Comparison of ENCODE assay signal across 8 cellular contexts in genomic region chr17:40909351-40909750, GRCh38. TPM values are rescaled to one million over a fixed set of nuclear protein-coding genes. Genes with fewer than 3 reads are reported as not detected.
DNase-seq lines count a peak whose midpoint lies in the region; ATAC-seq and TF ChIP-seq lines count a peak whose summit lies in the region.

No MANE protein-coding gene starts in this region.

- no peaks in the 10 kb centered on the region for H3K79me2 ChIP-seq in OCI-LY1 (ENCODE audit: insufficient read depth, low read length)

- H3K9me3 Mint-ChIP-seq in CD8-positive, alpha-beta memory T cell: no peaks in the 10 kb centered on the region
- no peaks in the 10 kb centered on the region for H3K9me3 Mint-ChIP-seq in naive B cell

- dilution Hi-C loops in IMR-90 (cut with HindIII; ENCODE audit: low sequenced_read_pairs, unreplicated experiment): no loop called here

- H4K8ac ChIP-seq in IMR-90 (ENCODE audit: low read depth in 2 of 2, low read length in 2 of 2): peak overlapping the region; percentile 81 to 92; a peak in 3 of 4 replicates

- H3K4ac ChIP-seq in IMR-90 (ENCODE audit: low read depth, low read length): peak overlapping the region; percentile 93; the same call in 1 of the 2 replicates

- no peaks in the 10 kb centered on the region for H3K9me2 ChIP-seq in OCI-LY1 (ENCODE audit: low read depth, low read length)

- TF ChIP-seq POLR2A in IMR-90 (IDR thresholded peaks at IDR 0.05; ENCODE audit: low read depth, low read length): 0 out of 2 replicates have a peak, but pooled peaks have one; percentile 53
- no peak for TF ChIP-seq POLR2A in erythroblast (IDR thresholded peaks at IDR 0.05; ENCODE audit: low read length)

- TF ChIP-seq RAD21 in IMR-90 (IDR thresholded peaks at IDR 0.05; ENCODE audit: low read length): peak; percentile 99

- in situ Hi-C loops in IMR-90 (cut with MboI; ENCODE audit: low sequenced_read_pairs): loop anchor here (5.0 to 10.0 kb wide), 4 partner anchors 105 to 753 kb away; no protein-coding TSS in a partner anchor

- TF ChIP-seq CTCF in IMR-90 (conservative IDR thresholded peaks at IDR 0.05; ENCODE audit: low read depth, low read length) (peak; percentile 96), OCI-LY1 (IDR thresholded peaks at IDR 0.05; ENCODE audit: low read length) (peak; percentile 73)

- no peak overlapping the region for H3K4me3 Mint-ChIP-seq in CD8-positive, alpha-beta memory T cell
- H3K4me3 Mint-ChIP-seq in naive B cell: no peak overlapping the region

- peak overlapping the region; percentile 90; the same call in 2 of the 3 replicates for H2BK15ac ChIP-seq in IMR-90 (ENCODE audit: low read depth, low read length)

- peak; percentile 32 to 70 (median 52) for DNase-seq in CD8-positive, alpha-beta memory T cell
- DNase-seq in IMR-90: peak; percentile 98
- DNase-seq in activated T-cell treated with anti-CD3 and anti-CD28 coated beads for 1 hour (ENCODE audit: low read depth): peak; percentile 56
- peak; percentile 56 to 78 for DNase-seq in erythroblast (lab: John Stamatoyannopoulos, UW)
- peak; percentile 59 for DNase-seq in naive B cell
- DNase-seq in stimulated activated CD8-positive, alpha-beta memory T cell treated with anti-CD3 and anti-CD28 coated beads, Interleukin-7, amount 100 ng/mL, for 24 hours (ENCODE audit: low read depth): peak; percentile 22

- peaks cover 18 to 64% of the 10 kb centered on the region in 2 donors for H3K27me3 Mint-ChIP-seq in CD8-positive, alpha-beta memory T cell
- H3K27me3 Mint-ChIP-seq in naive B cell: peaks cover 44 to 48% (median 45%) of the 10 kb centered on the region in 3 donors

- 0 out of 2 replicates have a peak overlapping the region, but pooled peaks have one; percentile 58 for H3K14ac ChIP-seq in IMR-90 (replicated peaks; ENCODE audit: low read depth, low read length)

- H3K4me3 ChIP-seq in CD8-positive, alpha-beta memory T cell (ENCODE audit: low read length): no peak overlapping the region
- H3K4me3 ChIP-seq in IMR-90 (ENCODE audit: insufficient read depth, low read depth, low read length) (no peak overlapping the region), OCI-LY1 (ENCODE audit: low read depth, low read length, poor library complexity, severe bottlenecking) (no peak overlapping the region)

- peak overlapping the region; percentile 92 for H2BK120ac ChIP-seq in IMR-90 (ENCODE audit: low read depth, low read length)

- peak overlapping the region; percentile 16; the same call in 1 of the 2 replicates for H3K4me2 ChIP-seq in IMR-90 (ENCODE audit: low read depth, low read length)
- no peak overlapping the region for H3K4me2 ChIP-seq in OCI-LY1 (ENCODE audit: low read length)

- WGBS in IMR-90 (ENCODE audit: extremely low coverage in 2 of 2, insufficient read length in 1 of 2), 2 experiments: no CpG with 5 or more reads among the region's 5 CpGs

- no peak overlapping the region for H3K27ac ChIP-seq in CD8-positive, alpha-beta memory T cell (ENCODE audit: low read depth, low read length)
- H3K27ac ChIP-seq in IMR-90 (ENCODE audit: insufficient read depth, low read length) (no peak overlapping the region), OCI-LY1 (ENCODE audit: low read depth, low read length, poor library complexity, severe bottlenecking) (no peak overlapping the region)

- H2AK9ac ChIP-seq in IMR-90 (replicated peaks; ENCODE audit: low read depth, low read length, poor library complexity): peak overlapping the region; percentile 61

- H2AFZ ChIP-seq in IMR-90 (replicated peaks; ENCODE audit: low read length, poor library complexity) (no peak overlapping the region), OCI-LY1 (ENCODE audit: low read length) (no peak overlapping the region)

- H3K56ac ChIP-seq in IMR-90 (ENCODE audit: extremely low read depth, insufficient read depth, low read length): peak overlapping the region; percentile 79; the same call in 1 of the 2 replicates

- no peak overlapping the region; the same call in 1 of the 2 replicates for H4K5ac ChIP-seq in IMR-90 (ENCODE audit: low read depth, low read length)

- peak overlapping the region; percentile 99 for H2BK5ac ChIP-seq in IMR-90 (ENCODE audit: low read depth, low read length, poor library complexity, severe bottlenecking)

- H3K9me1 ChIP-seq in IMR-90 (ENCODE audit: insufficient read depth, low read length): 0 out of 2 replicates have a peak, but pooled peaks cover 8% of the 10 kb centered on the region

- ATAC-seq in IMR-90 (ENCODE audit: low read depth) (peak; percentile 93), naive B cell (ENCODE audit: low read depth in 2 of 2) (peak; percentile 60 to 72), GM18519 (IDR thresholded peaks at IDR 0.05; ENCODE audit: low FRiP score, unreplicated experiment) (no peak)

- peak overlapping the region; percentile 93 for H4K91ac ChIP-seq in IMR-90 (ENCODE audit: insufficient read depth, low read depth, low read length)

- H4K20me1 ChIP-seq in IMR-90 (ENCODE audit: insufficient read depth, low read length) (no peaks in the 10 kb centered on the region), OCI-LY1 (ENCODE audit: insufficient read depth, low read length) (no peaks in the 10 kb centered on the region)

- H2AK5ac ChIP-seq in IMR-90 (ENCODE audit: low read depth, low read length): peak overlapping the region; percentile 73

- H3K36me3 Mint-ChIP-seq in CD8-positive, alpha-beta memory T cell: no peaks in the 10 kb centered on the region
- H3K36me3 Mint-ChIP-seq in naive B cell: no peaks in the 10 kb centered on the region

- H3F3A ChIP-seq in OCI-LY1 (ENCODE audit: insufficient read depth, low read length): no peaks in the 10 kb centered on the region

- no peaks in the 10 kb centered on the region for H3K9me3 ChIP-seq in CD8-positive, alpha-beta memory T cell (ENCODE audit: low read length)
- H3K9me3 ChIP-seq in IMR-90 (ENCODE audit: control insufficient read depth, insufficient read depth, low read length) (no peaks in the 10 kb centered on the region), OCI-LY1 (ENCODE audit: low read length) (no peaks in the 10 kb centered on the region)

- H2BK20ac ChIP-seq in IMR-90 (ENCODE audit: low read depth, low read length): peak overlapping the region; percentile 96

- peak overlapping the region; percentile 54; the same call in 1 of the 2 replicates for H3K23ac ChIP-seq in IMR-90 (ENCODE audit: low read depth, low read length)

- CTCF ChIA-PET in CD8-positive, alpha-beta memory T cell (lab: Charles Lee): interaction anchor here (1.0 to 5.1 kb wide), 6 partner anchors 399 to 756 kb away, joined by 3 to 33 read pairs (median 5); no protein-coding TSS in a partner anchor
- CTCF ChIA-PET in IMR-90 (lab: Yijun Ruan, JAX): interaction anchor here (1.0 to 2.9 kb wide), 6 partner anchors 170 to 640 kb away, joined by 3 to 8 read pairs (median 4); no protein-coding TSS in a partner anchor

- no peaks in the 10 kb centered on the region for H3K79me1 ChIP-seq in IMR-90 (ENCODE audit: low read depth in 1 of 2, low read length in 2 of 2)

- H3K4me1 Mint-ChIP-seq in CD8-positive, alpha-beta memory T cell: peaks cover 0 to 2% (median 0%) of the 10 kb centered on the region in 3 donors
- H3K4me1 Mint-ChIP-seq in naive B cell: no peaks in the 10 kb centered on the region

- H3K27ac Mint-ChIP-seq in CD8-positive, alpha-beta memory T cell: no peak overlapping the region
- H3K27ac Mint-ChIP-seq in naive B cell: no peak overlapping the region

- H3K18ac ChIP-seq in IMR-90 (ENCODE audit: low read depth, low read length): peak overlapping the region; percentile 66; the same call in 1 of the 2 replicates

- no peaks in the 10 kb centered on the region for H3K36me3 ChIP-seq in CD8-positive, alpha-beta memory T cell (ENCODE audit: insufficient read depth, low read length)
- no peaks in the 10 kb centered on the region for H3K36me3 ChIP-seq in IMR-90 (ENCODE audit: control insufficient read depth, insufficient read depth, low read length)
- no peaks in the 10 kb centered on the region for H3K36me3 ChIP-seq in OCI-LY1 (ENCODE audit: insufficient read depth, low read length)

- H3K4me1 ChIP-seq in CD8-positive, alpha-beta memory T cell (ENCODE audit: insufficient read depth, low read length): no peaks in the 10 kb centered on the region
- H3K4me1 ChIP-seq in IMR-90 (ENCODE audit: control insufficient read depth, insufficient read depth, low read length) (peaks cover 10% of the 10 kb centered on the region), OCI-LY1 (ENCODE audit: insufficient read depth, low read length, severe bottlenecking) (no peaks in the 10 kb centered on the region)

- intact Hi-C loops in IMR-90 (cut with micrococcal nuclease): loop anchor here (1.0 to 2.0 kb wide), 10 partner anchors 53 to 757 kb away; partner anchors contain the start of gene KRTAP2-3

- POLR2A ChIA-PET in CD8-positive, alpha-beta memory T cell (lab: Charles Lee): no interaction called here
- POLR2A ChIA-PET in IMR-90 (lab: Charles Lee; ENCODE audit: unreplicated experiment): interaction anchor here (2.3 kb wide), 1 partner anchor 151 kb away, joined by 12 read pairs; the partner anchor contains the start of gene KRTAP2-3

- BruUV-seq in IMR-90 (replicated peaks; lab: Mats Ljungman, UMichigan): no TSS peak

- H3K9ac ChIP-seq in IMR-90 (ENCODE audit: low read depth, low read length) (peak overlapping the region; percentile 40; the same call in 1 of the 2 replicates), OCI-LY1 (ENCODE audit: low read length) (no peak overlapping the region)

- H3K27me3 ChIP-seq in CD8-positive, alpha-beta memory T cell (ENCODE audit: insufficient read depth, low read length, poor library complexity, severe bottlenecking): peaks cover 10% of the 10 kb centered on the region
- H3K27me3 ChIP-seq in IMR-90 (ENCODE audit: control insufficient read depth, insufficient read depth, low read length) (no peaks in the 10 kb centered on the region), OCI-LY1 (ENCODE audit: insufficient read depth, low read length) (no peaks in the 10 kb centered on the region; the same call in 1 of the 2 replicates)

RNA-seq across cellular contexts. Expression of gene KRT20, which starts 24.3 kb away (rescaled TPM):
- total RNA-seq in CD8-positive, alpha-beta memory T cell: not detected
- polyA plus RNA-seq in CD8-positive, alpha-beta memory T cell: not detected
- not detected in 2 replicates for total RNA-seq in IMR-90 (2012; rRNA removed)
- polyA plus RNA-seq in IMR-90 (2012; rRNA removed) (not detected in 2 replicates), naive B cell (ENCODE audit: low read depth in 6 of 6) (not detected)
- polyA plus RNA-seq in IMR-90 (2012; cell fraction: cytosol; rRNA removed): not detected in 2 replicates
- not detected in 2 replicates for polyA plus RNA-seq in IMR-90 (2012; cell fraction: nucleus; rRNA removed; ENCODE audit: low replicate concordance)

RNA-seq across cellular contexts. Expression of gene KRT23, which starts 28.1 kb away (rescaled TPM):
- not detected for total RNA-seq in CD8-positive, alpha-beta memory T cell
- not detected for polyA plus RNA-seq in CD8-positive, alpha-beta memory T cell
- 0.28 and 0.36 TPM in 2 replicates for total RNA-seq in IMR-90 (2012; rRNA removed)
- polyA plus RNA-seq in IMR-90 (2012; rRNA removed): 0.32 and 0.39 TPM in 2 replicates
- polyA plus RNA-seq in IMR-90 (2012; cell fraction: cytosol; rRNA removed): 0.11 and 0.41 TPM in 2 replicates
- 0.09 and 0.17 TPM in 2 replicates for polyA plus RNA-seq in IMR-90 (2012; cell fraction: nucleus; rRNA removed; ENCODE audit: low replicate concordance)
- under 1 TPM in 1 of 6 donors, not detected in 5; 0.19 TPM for polyA plus RNA-seq in naive B cell (ENCODE audit: low read depth in 6 of 6)

RNA-seq across cellular contexts. Expression of gene KRT12, which starts 42.3 kb away (rescaled TPM):
- not detected for total RNA-seq in CD8-positive, alpha-beta memory T cell
- not detected for polyA plus RNA-seq in CD8-positive, alpha-beta memory T cell
- not detected in 2 replicates for total RNA-seq in IMR-90 (2012; rRNA removed)
- not detected in 2 replicates for polyA plus RNA-seq in IMR-90 (2012; rRNA removed)
- polyA plus RNA-seq in IMR-90 (2012; cell fraction: cytosol; rRNA removed): 0.02 and 0.54 TPM in 2 replicates
- polyA plus RNA-seq in IMR-90 (2012; cell fraction: nucleus; rRNA removed; ENCODE audit: low replicate concordance): not detected in 2 replicates
- polyA plus RNA-seq in naive B cell (ENCODE audit: low read depth in 6 of 6): not detected

RNA-seq across cellular contexts. Expression of gene KRT39, which starts 57.4 kb away (rescaled TPM):
- total RNA-seq in CD8-positive, alpha-beta memory T cell: not detected
- not detected for polyA plus RNA-seq in CD8-positive, alpha-beta memory T cell
- total RNA-seq in IMR-90 (2012; rRNA removed): not detected in 2 replicates
- polyA plus RNA-seq in IMR-90 (2012; rRNA removed) (0.15 TPM in 1 of 2 replicates, not detected in the other), naive B cell (ENCODE audit: low read depth in 6 of 6) (not detected)
- polyA plus RNA-seq in IMR-90 (2012; cell fraction: cytosol; rRNA removed): 0.08 and 0.16 TPM in 2 replicates
- 0.09 TPM in 1 of 2 replicates, not detected in the other for polyA plus RNA-seq in IMR-90 (2012; cell fraction: nucleus; rRNA removed; ENCODE audit: low replicate concordance)

Comparison
In these comparisons a context has a peak if more than half of its experiments do, and no peak if none do; other contexts are left out.
1. DNase-seq: peak in every context shown above with its lines; median percentile 98 in IMR-90; 67 in erythroblast; 59 in naive B cell; 56 in activated T-cell treated with anti-CD3 and anti-CD28 coated beads for 1 hour; 52 in CD8-positive, alpha-beta memory T cell; 22 in stimulated activated CD8-positive, alpha-beta memory T cell treated with anti-CD3 and anti-CD28 coated beads, Interleukin-7, amount 100 ng/mL, for 24 hours.